Comparison of ENCODE assay signal across 22 cellular contexts in the genomic region with DNA sequence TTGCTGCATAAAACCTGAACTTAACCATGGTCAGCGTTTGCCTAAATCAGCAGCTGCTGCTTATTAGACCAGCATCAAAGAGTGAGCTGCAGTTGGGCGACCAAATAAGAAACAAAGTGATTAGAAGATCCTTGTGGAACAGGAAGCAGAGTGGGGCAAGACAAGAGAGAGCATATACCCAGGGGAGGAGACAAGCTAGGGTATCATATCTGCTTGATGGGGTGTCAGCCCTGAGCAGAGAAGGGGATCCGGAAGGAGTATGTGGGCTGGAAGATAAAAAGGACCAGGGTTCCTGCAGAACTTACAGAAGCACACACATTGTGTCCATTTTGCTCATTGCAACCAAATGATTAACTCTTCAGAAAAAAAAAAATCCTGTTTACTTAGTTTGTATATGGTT.
DNase-seq lines count a peak whose midpoint lies in the region; ATAC-seq and TF ChIP-seq lines count a peak whose summit lies in the region.
"Had no signal": no experiment of that assay in that cellular context is flagged by ENCODE, and none has a peak within 500 bp of the region (broad histone marks: within the 10 kb centered on the region; RNA-seq: fewer than 3 reads in every experiment).

No MANE protein-coding gene starts in this region.

- no peaks in the 10 kb centered on the region for H3K9me3 ChIP-seq in neutrophil
- H3K9me3 ChIP-seq: Peyer's patch, psoas muscle, SJSA1, tibial artery had no signal

- peaks cover 83% of the 10 kb centered on the region for H3K36me3 ChIP-seq in neutrophil
- H3K36me3 ChIP-seq: SJSA1 had no signal

- H3K36me3 Mint-ChIP-seq in activated naive CD4-positive, alpha-beta T cell treated with anti-CD3 and anti-CD28 coated beads, Interleukin-2, amount 50 U/mL, for 24 hours: peaks cover 23% of the 10 kb centered on the region
- H3K36me3 Mint-ChIP-seq in T-cell: peaks cover 52% of the 10 kb centered on the region
- H3K36me3 Mint-ChIP-seq in activated naive CD8-positive, alpha-beta T cell treated with anti-CD3 and anti-CD28 coated beads for 36 hours: peaks cover 77% of the 10 kb centered on the region

- H3K4me1 Mint-ChIP-seq in activated naive CD4-positive, alpha-beta T cell treated with anti-CD3 and anti-CD28 coated beads, Interleukin-2, amount 50 U/mL, for 24 hours: peaks cover 99% of the 10 kb centered on the region
- peaks cover 96 to 98% (median 98%) of the 10 kb centered on the region in 3 donors for H3K4me1 Mint-ChIP-seq in T-cell
- peaks cover 94% of the 10 kb centered on the region for H3K4me1 Mint-ChIP-seq in activated naive CD8-positive, alpha-beta T cell treated with anti-CD3 and anti-CD28 coated beads for 36 hours

- CTCF ChIA-PET in T-cell (lab: Charles Lee): interaction anchor here (0.6 to 0.8 kb wide), 3 partner anchors 58 to 92 kb away, joined by 3 to 4 read pairs (median 4); no protein-coding TSS in a partner anchor

- no peaks in the 10 kb centered on the region for H3K9me3 Mint-ChIP-seq in activated naive CD4-positive, alpha-beta T cell treated with anti-CD3 and anti-CD28 coated beads, Interleukin-2, amount 50 U/mL, for 24 hours
- H3K9me3 Mint-ChIP-seq in T-cell: no peaks in the 10 kb centered on the region
- H3K9me3 Mint-ChIP-seq in activated naive CD8-positive, alpha-beta T cell treated with anti-CD3 and anti-CD28 coated beads for 36 hours: peaks cover 2% of the 10 kb centered on the region
- H3K9me3 Mint-ChIP-seq: T-helper 2 cell treated with Interferon-gamma antibody and Interleukin-4, amounts not matched to agents 5 μg/mL and 100 μg/mL, for 36 hours had no signal

- H3K27me3 Mint-ChIP-seq in activated naive CD4-positive, alpha-beta T cell treated with anti-CD3 and anti-CD28 coated beads, Interleukin-2, amount 50 U/mL, for 24 hours: no peaks in the 10 kb centered on the region
- H3K27me3 Mint-ChIP-seq in T-cell: no peaks in the 10 kb centered on the region
- no peaks in the 10 kb centered on the region for H3K27me3 Mint-ChIP-seq in activated naive CD8-positive, alpha-beta T cell treated with anti-CD3 and anti-CD28 coated beads for 36 hours

- peaks cover 45 to 54% of the 10 kb centered on the region in 2 experiments for H3K4me1 ChIP-seq in neutrophil (ENCODE audit: control insufficient read depth in 1 of 2, insufficient read depth in 1 of 2, low read depth in 1 of 2, low read length in 1 of 2)
- H3K4me1 ChIP-seq: psoas muscle, SJSA1 had no signal

- H3K27ac Mint-ChIP-seq in activated naive CD4-positive, alpha-beta T cell treated with anti-CD3 and anti-CD28 coated beads, Interleukin-2, amount 50 U/mL, for 24 hours: peak overlapping the region; percentile 97
- H3K27ac Mint-ChIP-seq in T-cell: peak overlapping the region; percentile 58 to 79
- H3K27ac Mint-ChIP-seq in activated naive CD8-positive, alpha-beta T cell treated with anti-CD3 and anti-CD28 coated beads for 36 hours: peak overlapping the region; percentile 85

- no peak for DNase-seq in activated naive CD4-positive, alpha-beta T cell (lab: John Stamatoyannopoulos, UW)
- no peak for DNase-seq in T-cell
- no peak for DNase-seq in activated naive CD8-positive, alpha-beta T cell treated with anti-CD3 and anti-CD28 coated beads for 36 hours
- no peak for DNase-seq in erythroblast (lab: John Stamatoyannopoulos, UW)
- DNase-seq: activated naive CD4-positive, alpha-beta T cell treated with anti-CD3 and anti-CD28 coated beads, Interleukin-2, amount 50 U/mL, for 16 hours; DMS79; glutamatergic neuron; midbrain; NCI-H1930; Peyer's patch; psoas muscle; stimulated activated naive CD4-positive, alpha-beta T cell; tibial artery had no signal

- POLR2A ChIA-PET in T-cell (lab: Charles Lee): interaction anchor here in 1 of 2 donors (0.7 to 1.3 kb wide), 2 partner anchors 51 to 66 kb away, joined by 3 to 8 read pairs; no protein-coding TSS in a partner anchor

- peak overlapping the region; percentile 77 for H3K4me3 Mint-ChIP-seq in activated naive CD4-positive, alpha-beta T cell treated with anti-CD3 and anti-CD28 coated beads, Interleukin-2, amount 50 U/mL, for 24 hours
- peak overlapping the region; percentile 1 to 35 (median 2) for H3K4me3 Mint-ChIP-seq in T-cell
- peak overlapping the region; percentile 19 for H3K4me3 Mint-ChIP-seq in activated naive CD8-positive, alpha-beta T cell treated with anti-CD3 and anti-CD28 coated beads for 36 hours
- H3K4me3 Mint-ChIP-seq: T-helper 2 cell treated with Interferon-gamma antibody and Interleukin-4, amounts not matched to agents 5 μg/mL and 100 μg/mL, for 36 hours had no signal

- TF ChIP-seq POLR2A in erythroblast (IDR thresholded peaks at IDR 0.05; ENCODE audit: low read length): no peak

- H3K4me3 ChIP-seq in neutrophil (ENCODE audit: low read depth in 1 of 2, low read length in 1 of 2): no peak overlapping the region
- H3K4me3 ChIP-seq: Peyer's patch, psoas muscle, SJSA1, tibial artery had no signal

- no peak for ATAC-seq in T-cell (replicated peaks in 1 of 4)
- ATAC-seq in GM21529 (IDR thresholded peaks at IDR 0.05; ENCODE audit: unreplicated experiment): no peak
- no peak for ATAC-seq in GM19467 (IDR thresholded peaks at IDR 0.05; ENCODE audit: unreplicated experiment)
- ATAC-seq: HCT116, left lobe of liver, psoas muscle had no signal

- H3K27me3 ChIP-seq in neutrophil: no peaks in the 10 kb centered on the region
- H3K27me3 ChIP-seq: Peyer's patch, tibial artery had no signal

- peak overlapping the region; percentile 49 for H3K27ac ChIP-seq in neutrophil
- H3K27ac ChIP-seq: KMS-11, Peyer's patch, psoas muscle, SJSA1, tibial artery had no signal

- no peak for TF ChIP-seq CTCF in neutrophil (IDR thresholded peaks at IDR 0.05)

Comparison
In these comparisons a context has a peak if more than half of its experiments do, and no peak if none do; other contexts are left out.
1. H3K4me3 Mint-ChIP-seq: peak in every context shown above with its lines; median percentile 77 in activated naive CD4-positive, alpha-beta T cell treated with anti-CD3 and anti-CD28 coated beads, Interleukin-2, amount 50 U/mL, for 24 hours; 19 in activated naive CD8-positive, alpha-beta T cell treated with anti-CD3 and anti-CD28 coated beads for 36 hours; 2 in T-cell.